In the genomic region with DNA sequence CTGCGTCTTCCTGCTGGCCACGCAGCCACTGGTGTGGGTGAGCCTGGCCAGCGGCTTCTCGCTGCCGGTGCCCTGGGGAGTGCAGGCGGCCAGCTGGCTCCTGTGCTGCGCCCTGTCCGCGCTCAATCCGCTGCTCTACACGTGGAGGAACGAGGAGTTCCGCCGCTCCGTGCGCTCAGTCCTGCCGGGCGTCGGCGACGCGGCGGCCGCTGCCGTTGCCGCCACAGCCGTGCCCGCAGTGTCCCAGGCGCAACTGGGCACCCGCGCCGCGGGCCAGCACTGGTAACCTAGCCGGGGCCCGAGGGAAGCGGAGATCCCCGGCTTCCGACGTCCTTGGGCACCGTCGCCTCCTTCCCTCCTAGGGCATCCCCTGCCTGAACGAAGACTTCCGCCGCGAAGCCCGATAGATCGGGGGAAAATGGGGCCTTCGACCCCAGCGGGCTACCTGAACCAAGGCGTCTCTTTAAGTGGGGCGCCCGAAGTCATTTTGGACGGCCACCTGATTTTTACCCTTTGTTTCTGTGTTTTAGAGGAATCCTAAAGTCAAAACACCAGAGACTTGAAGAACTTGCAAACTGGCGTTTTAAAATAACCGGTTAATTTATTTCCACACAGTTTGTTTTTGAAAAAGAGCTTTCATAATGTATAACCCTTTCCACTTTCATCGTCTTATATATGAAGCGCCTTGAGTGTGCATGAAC, we compare ENCODE assay signal across 8 cellular contexts. TPM values are rescaled to one million over a fixed set of nuclear protein-coding genes. Genes with fewer than 3 reads are reported as not detected.
DNase-seq lines count a peak whose midpoint lies in the region; ATAC-seq and TF ChIP-seq lines count a peak whose summit lies in the region.

No MANE protein-coding gene starts in this region.

- H3K4me1 ChIP-seq in breast epithelium = peaks cover 3 to 6% of the 10 kb centered on the region in 2 donors
- H3K4me1 ChIP-seq in gastrocnemius medialis = peaks cover 6 to 7% of the 10 kb centered on the region in 2 donors

- CTCF ChIA-PET in MCF 10A (lab: Yijun Ruan, JAX) = no interaction called here
- CTCF ChIA-PET in activated CD8-positive, alpha-beta T cell treated with anti-CD3 and anti-CD28 coated beads, Interleukin-2, amount 10 ng/mL, durations not matched to agents 7 days and 5 days (lab: Charles Lee) = interaction anchor here (0.7 to 2.1 kb wide), 6 partner anchors 9 to 909 kb away, joined by 3 to 6 read pairs (median 3); no protein-coding TSS in a partner anchor

- H3K4me1 Mint-ChIP-seq in MCF 10A (ENCODE audit: insufficient read depth, unreplicated experiment) = no peaks in the 10 kb centered on the region
- peaks cover 11% of the 10 kb centered on the region for H3K4me1 Mint-ChIP-seq in activated CD8-positive, alpha-beta T cell treated with anti-CD3 and anti-CD28 coated beads, Interleukin-2, amount 10 ng/mL, durations not matched to agents 7 days and 5 days (ENCODE audit: low read depth)

- H3K27me3 ChIP-seq in breast epithelium = peaks cover 0 to 12% of the 10 kb centered on the region in 2 donors
- H3K27me3 ChIP-seq in gastrocnemius medialis = peaks cover 15 to 37% (median 19%) of the 10 kb centered on the region in 3 donors

- no peaks in the 10 kb centered on the region for H3K36me3 ChIP-seq in breast epithelium
- no peaks in the 10 kb centered on the region for H3K36me3 ChIP-seq in gastrocnemius medialis

- POLR2A ChIA-PET in MCF 10A (lab: Yijun Ruan, JAX) = no interaction called here
- POLR2A ChIA-PET in activated CD8-positive, alpha-beta T cell treated with anti-CD3 and anti-CD28 coated beads, Interleukin-2, amount 10 ng/mL, durations not matched to agents 7 days and 5 days (lab: Charles Lee) = no interaction called here

- no TSS peak for BruUV-seq in MCF 10A (replicated peaks; lab: Mats Ljungman, UMichigan)

- DNase-seq in breast epithelium (ENCODE audit: low spot score in 2 of 2) (no peak), MCF 10A (ENCODE audit: unreplicated experiment) (no peak), left cardiac atrium (peak; percentile 40), gastrocnemius medialis (no peak), GM13977 (ENCODE audit: low spot score) (no peak), left colon (no peak), occipital lobe (lab: John Stamatoyannopoulos, UW) (no peak)
- DNase-seq in activated CD8-positive, alpha-beta T cell treated with anti-CD3 and anti-CD28 coated beads, Interleukin-2, amount 10 ng/mL, durations not matched to agents 7 days and 5 days = no peak

- ATAC-seq in activated CD8-positive, alpha-beta T cell treated with anti-CD3 and anti-CD28 coated beads, Interleukin-2, amount 10 ng/mL, durations not matched to agents 7 days and 5 days = peak; percentile 47
- ATAC-seq in left cardiac atrium = peak; percentile 53 to 55
- peak in 1 of 2 donors; percentile 24 for ATAC-seq in gastrocnemius medialis
- ATAC-seq in left colon = no peak

- TF ChIP-seq POLR2A in breast epithelium (IDR thresholded peaks at IDR 0.05) (no peak), gastrocnemius medialis (IDR thresholded peaks at IDR 0.05) (no peak)

- no peaks in the 10 kb centered on the region for H3K36me3 Mint-ChIP-seq in MCF 10A (ENCODE audit: insufficient read depth, unreplicated experiment)
- H3K36me3 Mint-ChIP-seq in activated CD8-positive, alpha-beta T cell treated with anti-CD3 and anti-CD28 coated beads, Interleukin-2, amount 10 ng/mL, durations not matched to agents 7 days and 5 days (ENCODE audit: low read depth) = no peaks in the 10 kb centered on the region

- intact Hi-C loops in breast epithelium (cut with DNase I; ENCODE audit: low total_unique reads) = no loop called here
- intact Hi-C loops in MCF 10A (cut with micrococcal nuclease) = loop anchor here (5.0 kb wide), 1 partner anchor 37 kb away; no protein-coding TSS in a partner anchor
- intact Hi-C loops in left cardiac atrium (cut with DNase I) = no loop called here
- intact Hi-C loops in gastrocnemius medialis (cut with DNase I; ENCODE audit: low total_unique reads) = no loop called here
- intact Hi-C loops in left colon (cut with DNase I, micrococcal nuclease) = no loop called here

- H3K27ac ChIP-seq in breast epithelium (no peak overlapping the region), gastrocnemius medialis (no peak overlapping the region)

- peaks cover 40% of the 10 kb centered on the region for H3K27me3 Mint-ChIP-seq in MCF 10A (ENCODE audit: insufficient read depth, unreplicated experiment)
- peaks cover 71% of the 10 kb centered on the region for H3K27me3 Mint-ChIP-seq in activated CD8-positive, alpha-beta T cell treated with anti-CD3 and anti-CD28 coated beads, Interleukin-2, amount 10 ng/mL, durations not matched to agents 7 days and 5 days (ENCODE audit: low read depth)

- H3K4me3 ChIP-seq in breast epithelium (peak overlapping the region; percentile 39 to 78 (median 51)), gastrocnemius medialis (peak overlapping the region; percentile 32 to 49 (median 44))

- no peaks in the 10 kb centered on the region for H3K9me3 ChIP-seq in breast epithelium
- no peaks in the 10 kb centered on the region for H3K9me3 ChIP-seq in gastrocnemius medialis

- in situ Hi-C loops in gastrocnemius medialis (cut with MboI; ENCODE audit: low sequenced_read_pairs in 4 of 4) (no loop called here), GM13977 (cut with MboI; ENCODE audit: low pct_unique_long_range_greater_than_20kb, low sequenced_read_pairs, unreplicated experiment) (no loop called here)

- H3K27ac Mint-ChIP-seq in MCF 10A (ENCODE audit: low read depth, unreplicated experiment) = no peak overlapping the region
- H3K27ac Mint-ChIP-seq in activated CD8-positive, alpha-beta T cell treated with anti-CD3 and anti-CD28 coated beads, Interleukin-2, amount 10 ng/mL, durations not matched to agents 7 days and 5 days = no peak overlapping the region

- TF ChIP-seq CTCF in breast epithelium (IDR thresholded peaks at IDR 0.05) (no peak), MCF 10A (IDR thresholded peaks at IDR 0.05; ENCODE audit: unreplicated experiment) (no peak), gastrocnemius medialis (IDR thresholded peaks at IDR 0.05 in 4 of 5, conservative IDR thresholded peaks at IDR 0.05 in 1 of 5) (no peak), GM13977 (IDR thresholded peaks at IDR 0.05; ENCODE audit: extremely low read depth, insufficient read depth, missing control alignments) (no peak)

- H3K9me3 Mint-ChIP-seq in MCF 10A (ENCODE audit: unreplicated experiment) = no peaks in the 10 kb centered on the region
- H3K9me3 Mint-ChIP-seq in activated CD8-positive, alpha-beta T cell treated with anti-CD3 and anti-CD28 coated beads, Interleukin-2, amount 10 ng/mL, durations not matched to agents 7 days and 5 days (ENCODE audit: insufficient read depth) = no peaks in the 10 kb centered on the region

- no peak overlapping the region for H3K4me3 Mint-ChIP-seq in MCF 10A (ENCODE audit: unreplicated experiment)
- peak overlapping the region; percentile 49 for H3K4me3 Mint-ChIP-seq in activated CD8-positive, alpha-beta T cell treated with anti-CD3 and anti-CD28 coated beads, Interleukin-2, amount 10 ng/mL, durations not matched to agents 7 days and 5 days

RNA-seq across cellular contexts. Expression of a gene that starts 2.0 kb away (rescaled TPM):
- total RNA-seq in breast epithelium (under 1 TPM; 0.16 to 0.44 (median 0.33) TPM), MCF 10A (2022) (not detected in 2 replicates), left cardiac atrium (under 1 TPM; 0.09 to 0.10 TPM), gastrocnemius medialis (under 1 TPM in 2 of 4 donors, not detected in 2; 0.31 to 0.70 TPM), left colon (under 1 TPM in 1 of 2 donors, not detected in 1; 0.14 TPM), occipital lobe (5.3 TPM)
- total RNA-seq in activated CD8-positive, alpha-beta T cell treated with anti-CD3 and anti-CD28 coated beads, Interleukin-2, amount 10 ng/mL, durations not matched to agents 7 days and 5 days = not detected
